In the genomic region with DNA sequence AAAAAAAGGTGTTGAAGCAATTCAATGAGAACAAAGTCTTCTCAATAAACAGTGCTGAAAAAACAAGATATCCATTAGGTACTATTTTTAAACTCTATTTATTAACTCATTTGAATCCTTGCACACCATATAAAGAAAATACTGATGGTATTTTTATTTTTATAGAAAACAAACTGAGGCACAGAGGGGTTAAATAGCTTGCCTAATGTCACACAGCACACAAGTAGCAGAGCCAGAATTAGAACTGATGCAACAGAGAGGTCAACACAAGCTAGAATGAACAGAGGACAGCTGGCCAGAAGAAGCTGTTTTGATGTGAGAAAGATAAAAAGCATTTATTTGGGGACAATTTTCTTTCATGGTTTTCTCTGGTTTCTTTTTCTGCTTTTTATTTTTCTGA, we compare ENCODE assay signal across 28 cellular contexts.
"Had no signal": no experiment of that assay in that cellular context is flagged by ENCODE, and none has a peak within 500 bp of the region (broad histone marks: within the 10 kb centered on the region; RNA-seq: fewer than 3 reads in every experiment).

No MANE protein-coding gene starts in this region.

- ATAC-seq: stimulated activated effector memory CD8-positive, alpha-beta T cell treated with anti-CD3 and anti-CD28 coated beads, Interleukin-12 subunit alpha, Interleukin-12 subunit beta, amount 100 ng/mL, for 72 hours; stimulated activated memory B cell treated with anti-CD40 and anti-IgM and Interleukin-4, amounts not matched to agents 10 μg/mL and 1 μg/mL and 100 μg/mL, for 72 hours; stimulated activated naive B cell treated with anti-CD40 and anti-IgM and Interleukin-4, amounts not matched to agents 10 μg/mL and 1 μg/mL and 100 μg/mL, for 72 hours; stimulated activated naive CD8-positive, alpha-beta T cell treated with anti-CD3 and anti-CD28 coated beads, Interleukin-15, amount 100 ng/mL, for 72 hours; stimulated activated naive CD8-positive, alpha-beta T cell treated with anti-CD3 and anti-CD28 coated beads, Interleukin-15, Interleukin-2, amounts not matched to agents 100 U/mL and 50 U/mL, for 24 hours; upper lobe of right lung had no signal

- H3K36me3 ChIP-seq: stomach, suprapubic skin, thoracic aorta, thyroid gland, tibial artery, tibial nerve, transverse colon, upper lobe of left lung, upper lobe of right lung, uterus, vagina had no signal

- H3K4me1 ChIP-seq: stomach, suprapubic skin, testis, thyroid gland, tibial artery, tibial nerve, transverse colon, upper lobe of left lung, upper lobe of right lung, uterus, vagina had no signal

- FAIRE-seq: urothelium cell line had no signal

- H3K27me3 ChIP-seq: stomach, suprapubic skin, testis, thyroid gland, tibial artery, tibial nerve, transverse colon, upper lobe of left lung, upper lobe of right lung, uterus, vagina had no signal

- H3K36me3 Mint-ChIP-seq: stimulated activated effector memory CD8-positive, alpha-beta T cell treated with anti-CD3 and anti-CD28 coated beads, Interleukin-12 subunit alpha, Interleukin-12 subunit beta, amount 100 ng/mL, for 72 hours; stimulated activated memory B cell treated with anti-CD40 and anti-IgM and Interleukin-4, amounts not matched to agents 10 μg/mL and 1 μg/mL and 100 μg/mL, for 72 hours had no signal

- H3K4me3 ChIP-seq: stomach, suprapubic skin, testis, thoracic aorta, thyroid gland, tibial artery, tibial nerve, transverse colon, upper lobe of left lung, upper lobe of right lung, uterus, vagina had no signal

- H3K27me3 Mint-ChIP-seq: stimulated activated memory B cell treated with anti-CD40 and anti-IgM and Interleukin-4, amounts not matched to agents 10 μg/mL and 1 μg/mL and 100 μg/mL, for 72 hours; stimulated activated naive B cell treated with anti-CD40 and anti-IgM and Interleukin-4, amounts not matched to agents 10 μg/mL and 1 μg/mL and 100 μg/mL, for 72 hours; stimulated activated naive CD8-positive, alpha-beta T cell treated with anti-CD3 and anti-CD28 coated beads, Interleukin-15, Interleukin-2, amounts not matched to agents 100 ng/mL and 50 ng/mL, for 24 hours had no signal

- H3K27ac ChIP-seq: stomach, suprapubic skin, testis, thoracic aorta, thyroid gland, tibial artery, tibial nerve, transverse colon, upper lobe of left lung, upper lobe of right lung, uterus, vagina had no signal

- H3K4me1 Mint-ChIP-seq: stimulated activated effector memory CD8-positive, alpha-beta T cell treated with anti-CD3 and anti-CD28 coated beads, Interleukin-12 subunit alpha, Interleukin-12 subunit beta, amount 100 ng/mL, for 72 hours; stimulated activated memory B cell treated with anti-CD40 and anti-IgM and Interleukin-4, amounts not matched to agents 10 μg/mL and 1 μg/mL and 100 μg/mL, for 72 hours; stimulated activated naive B cell treated with anti-CD40 and anti-IgM and Interleukin-4, amounts not matched to agents 10 μg/mL and 1 μg/mL and 100 μg/mL, for 72 hours; stimulated activated naive CD8-positive, alpha-beta T cell treated with anti-CD3 and anti-CD28 coated beads, Interleukin-15, amount 100 ng/mL, for 72 hours had no signal

- H3K9me3 Mint-ChIP-seq: stimulated activated naive CD8-positive, alpha-beta T cell treated with anti-CD3 and anti-CD28 coated beads, Interleukin-15, Interleukin-2, amounts not matched to agents 100 ng/mL and 50 ng/mL, for 24 hours had no signal

- H3K27ac Mint-ChIP-seq: stimulated activated effector memory CD8-positive, alpha-beta T cell treated with anti-CD3 and anti-CD28 coated beads, Interleukin-12 subunit alpha, Interleukin-12 subunit beta, amount 100 ng/mL, for 72 hours; stimulated activated memory B cell treated with anti-CD40 and anti-IgM and Interleukin-4, amounts not matched to agents 10 μg/mL and 1 μg/mL and 100 μg/mL, for 72 hours; stimulated activated naive B cell treated with anti-CD40 and anti-IgM and Interleukin-4, amounts not matched to agents 10 μg/mL and 1 μg/mL and 100 μg/mL, for 72 hours; stimulated activated naive CD8-positive, alpha-beta T cell treated with anti-CD3 and anti-CD28 coated beads, Interleukin-15, Interleukin-2, amounts not matched to agents 100 ng/mL and 50 ng/mL, for 24 hours had no signal

- H3K9me3 ChIP-seq: stomach, suprapubic skin, testis, thoracic aorta, thyroid gland, tibial artery, tibial nerve, transverse colon, upper lobe of left lung, upper lobe of right lung, uterus, vagina had no signal

- H3K4me3 Mint-ChIP-seq: stimulated activated effector memory CD8-positive, alpha-beta T cell treated with anti-CD3 and anti-CD28 coated beads, Interleukin-12 subunit alpha, Interleukin-12 subunit beta, amount 100 ng/mL, for 72 hours; stimulated activated memory B cell treated with anti-CD40 and anti-IgM and Interleukin-4, amounts not matched to agents 10 μg/mL and 1 μg/mL and 100 μg/mL, for 72 hours; stimulated activated naive B cell treated with anti-CD40 and anti-IgM and Interleukin-4, amounts not matched to agents 10 μg/mL and 1 μg/mL and 100 μg/mL, for 72 hours; stimulated activated naive CD8-positive, alpha-beta T cell treated with anti-CD3 and anti-CD28 coated beads, Interleukin-15, amount 100 ng/mL, for 72 hours; stimulated activated naive CD8-positive, alpha-beta T cell treated with anti-CD3 and anti-CD28 coated beads, Interleukin-15, Interleukin-2, amounts not matched to agents 100 ng/mL and 50 ng/mL, for 24 hours had no signal

- DNase-seq: stimulated activated CD4-positive, alpha-beta T cell treated with anti-CD3 and anti-CD28 coated beads, Interleukin-2, amount 100 ng/mL, for 48 hours; stimulated activated CD4-positive, alpha-beta T cell treated with anti-CD3 and anti-CD28 coated beads, Interleukin-4, amount 100 ng/mL, for 1 hour; stimulated activated CD4-positive, alpha-beta T cell treated with anti-CD3 and anti-CD28 coated beads, Interleukin-4, amount 100 ng/mL, for 24 hours; stimulated activated CD4-positive, alpha-beta T cell treated with anti-CD3 and anti-CD28 coated beads, Interleukin-4, amount 100 ng/mL, for 4 hours; stimulated activated CD8-positive, alpha-beta memory T cell treated with anti-CD3 and anti-CD28 coated beads, Interleukin-4, amount 100 ng/mL, for 48 hours; stimulated activated naive B cell treated with anti-CD40 and anti-IgM and Interleukin-4, amounts not matched to agents 10 μg/mL and 1 μg/mL and 100 μg/mL, for 72 hours; stimulated activated naive CD4-positive, alpha-beta T cell; stimulated activated naive CD4-positive, alpha-beta T cell treated with Interleukin-2 at 50 U/mL for 16 hours; stimulated activated naive CD8-positive, alpha-beta T cell treated with anti-CD3 and anti-CD28 coated beads, Interleukin-15, amount 100 ng/mL, for 72 hours; stimulated activated naive CD8-positive, alpha-beta T cell treated with anti-CD3 and anti-CD28 coated beads, Interleukin-15, Interleukin-2, amounts not matched to agents 100 U/mL and 50 U/mL, for 24 hours; stomach; substantia nigra; testis; thyroid gland; tibial artery; transverse colon; trophoblast cell; upper lobe of left lung; upper lobe of right lung; uterus had no signal
